1 cellular context compared by ENCODE assay signal in the genomic region with DNA sequence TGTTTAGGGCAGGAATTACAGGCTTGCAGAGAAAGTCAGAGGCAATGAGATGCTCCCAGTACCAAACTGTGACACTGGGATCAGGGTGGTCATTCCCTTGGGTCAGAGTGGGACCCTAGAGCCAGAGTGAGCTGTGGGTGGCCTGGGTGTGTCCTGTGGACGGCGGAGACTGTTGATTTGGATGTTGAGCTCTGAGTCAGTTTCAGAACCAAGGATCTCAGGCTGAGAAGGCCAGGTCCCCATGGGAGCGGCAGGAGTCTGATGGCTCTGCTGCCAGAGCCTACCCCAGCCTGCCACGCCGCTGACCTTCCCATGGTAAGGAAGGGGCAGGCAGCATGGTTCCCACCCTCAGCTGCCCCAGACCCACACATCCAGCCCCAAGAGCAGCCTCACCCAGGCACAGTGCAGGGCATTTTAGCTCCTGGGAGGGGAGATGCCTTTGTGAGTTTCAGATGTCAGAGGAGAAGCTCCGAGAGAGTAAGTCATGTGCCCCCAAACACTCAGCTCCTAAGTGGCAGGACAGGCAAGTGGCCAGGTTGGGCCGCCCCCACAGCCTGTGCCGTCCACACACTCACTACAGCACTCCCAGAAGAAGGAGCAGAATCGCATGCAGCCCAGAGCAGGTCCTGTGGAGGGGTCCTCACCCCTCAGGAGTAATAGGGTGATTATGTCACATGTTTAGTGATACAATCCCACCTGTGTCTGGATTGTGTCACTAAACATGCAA.
TF ChIP-seq lines count a peak whose summit lies in the region.

No MANE protein-coding gene starts in this region.

TF ChIP-seq in HepG2, 621 proteins besides CTCF, POLR2A, EP300 and RAD21 (continued from another document):
- TF ChIP-seq ZBTB20 (CRISPR knock-in tag; IDR thresholded peaks at IDR 0.05; ENCODE audit: borderline replicate concordance, low read depth) (no peak), ZNF841 (CRISPR knock-in tag; IDR thresholded peaks at IDR 0.05; ENCODE audit: borderline replicate concordance) (no peak), ZBTB3 (CRISPR knock-in tag; IDR thresholded peaks at IDR 0.05; ENCODE audit: borderline replicate concordance, low read depth) (no peak), DNMT3B (CRISPR knock-in tag; conservative IDR thresholded peaks at IDR 0.05) (no peak), PAWR (CRISPR knock-in tag; IDR thresholded peaks at IDR 0.05; ENCODE audit: borderline replicate concordance) (no peak)
- TF ChIP-seq, protein P1, sequence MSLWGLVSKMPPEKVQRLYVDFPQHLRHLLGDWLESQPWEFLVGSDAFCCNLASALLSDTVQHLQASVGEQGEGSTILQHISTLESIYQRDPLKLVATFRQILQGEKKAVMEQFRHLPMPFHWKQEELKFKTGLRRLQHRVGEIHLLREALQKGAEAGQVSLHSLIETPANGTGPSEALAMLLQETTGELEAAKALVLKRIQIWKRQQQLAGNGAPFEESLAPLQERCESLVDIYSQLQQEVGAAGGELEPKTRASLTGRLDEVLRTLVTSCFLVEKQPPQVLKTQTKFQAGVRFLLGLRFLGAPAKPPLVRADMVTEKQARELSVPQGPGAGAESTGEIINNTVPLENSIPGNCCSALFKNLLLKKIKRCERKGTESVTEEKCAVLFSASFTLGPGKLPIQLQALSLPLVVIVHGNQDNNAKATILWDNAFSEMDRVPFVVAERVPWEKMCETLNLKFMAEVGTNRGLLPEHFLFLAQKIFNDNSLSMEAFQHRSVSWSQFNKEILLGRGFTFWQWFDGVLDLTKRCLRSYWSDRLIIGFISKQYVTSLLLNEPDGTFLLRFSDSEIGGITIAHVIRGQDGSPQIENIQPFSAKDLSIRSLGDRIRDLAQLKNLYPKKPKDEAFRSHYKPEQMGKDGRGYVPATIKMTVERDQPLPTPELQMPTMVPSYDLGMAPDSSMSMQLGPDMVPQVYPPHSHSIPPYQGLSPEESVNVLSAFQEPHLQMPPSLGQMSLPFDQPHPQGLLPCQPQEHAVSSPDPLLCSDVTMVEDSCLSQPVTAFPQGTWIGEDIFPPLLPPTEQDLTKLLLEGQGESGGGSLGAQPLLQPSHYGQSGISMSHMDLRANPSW (CRISPR knock-in tag; IDR thresholded peaks at IDR 0.05; ENCODE audit: borderline replicate concordance), result no peak
